15 cellular contexts compared by ENCODE assay signal in the genomic region with DNA sequence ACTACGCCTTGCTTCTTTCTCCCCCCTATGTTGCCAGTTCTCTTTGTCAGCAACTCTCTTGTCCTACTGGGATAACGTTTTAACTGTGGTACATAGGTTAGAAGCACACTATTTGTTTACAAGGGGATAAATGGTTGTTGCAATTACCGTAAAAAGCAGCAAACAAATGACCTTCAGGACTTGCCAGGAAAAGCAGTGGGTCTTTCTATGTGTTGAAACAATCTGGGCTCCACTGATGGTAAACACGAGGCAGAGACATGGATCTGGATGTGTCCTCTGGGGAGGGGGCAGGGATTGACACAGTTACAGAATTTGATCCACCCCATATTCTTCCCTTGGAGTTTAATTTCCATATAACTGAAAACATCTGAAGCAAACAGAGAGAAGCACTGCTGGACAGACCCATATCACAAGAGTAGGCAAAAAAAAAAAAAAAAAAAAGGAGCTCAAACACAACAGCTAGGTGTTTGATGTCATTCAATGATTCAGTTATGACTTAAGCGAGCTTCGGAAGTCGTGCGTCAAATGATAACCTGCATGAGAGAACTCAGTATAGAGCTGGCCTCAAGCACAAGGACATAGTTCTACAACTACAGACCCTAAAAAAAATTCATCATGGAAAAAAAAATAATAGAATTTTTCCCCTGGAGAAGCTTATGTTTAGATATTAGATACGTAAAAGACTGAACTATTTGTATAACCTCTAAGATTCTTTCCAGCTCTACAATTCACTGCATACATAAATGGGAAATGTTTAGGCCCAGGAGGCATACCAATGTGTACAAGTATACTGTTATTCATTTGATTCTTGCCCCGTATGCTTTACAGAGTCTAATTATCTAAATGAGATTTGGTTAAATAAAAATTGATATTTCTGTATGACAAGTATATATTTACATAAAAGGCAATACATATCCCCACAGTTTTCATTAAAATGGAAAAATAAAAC.
DNase-seq lines count a peak whose midpoint lies in the region; ATAC-seq and TF ChIP-seq lines count a peak whose summit lies in the region.
"Had no signal": no experiment of that assay in that cellular context is flagged by ENCODE, and none has a peak within 500 bp of the region (broad histone marks: within the 10 kb centered on the region; RNA-seq: fewer than 3 reads in every experiment).

No MANE protein-coding gene starts in this region.

- ATAC-seq in DND-41 (ENCODE audit: insufficient read depth, low read depth) (no peak), left cardiac atrium (no peak), Right ventricle myocardium superior (ENCODE audit: poor library complexity) (no peak)

- TF ChIP-seq CTCF in DND-41 (IDR thresholded peaks at IDR 0.05; ENCODE audit: borderline replicate concordance, extremely low read depth, low read length, poor library complexity, severe bottlenecking), result no peak
- TF ChIP-seq CTCF in SK-N-SH (IDR thresholded peaks at IDR 0.05), result no peak
- no peak for TF ChIP-seq CTCF in hepatocyte (IDR thresholded peaks at IDR 0.05; ENCODE audit: poor library complexity)
- TF ChIP-seq CTCF in parathyroid adenoma (IDR thresholded peaks at IDR 0.05), result no peak
- no peak for TF ChIP-seq CTCF in right atrium auricular region (IDR thresholded peaks at IDR 0.05)

- H2AFZ ChIP-seq in DND-41 (ENCODE audit: low read depth, low read length), result 0 out of 2 replicates have a peak overlapping the region, but pooled peaks have one; percentile 10
- 0 out of 2 replicates have a peak overlapping the region, but pooled peaks have one; percentile 37 for H2AFZ ChIP-seq in SK-N-SH (ENCODE audit: low read depth)
- no peak overlapping the region for H2AFZ ChIP-seq in hepatocyte
- peak overlapping the region; percentile 59 for H2AFZ ChIP-seq in parathyroid adenoma

- H3K27ac ChIP-seq in DND-41 (ENCODE audit: low read length) (no peak overlapping the region), SK-N-SH (ENCODE audit: low read depth in 2 of 2, low read length in 1 of 2) (peak overlapping the region in 1 of 2 experiments; percentile 51; a peak in 1 of 4 replicates), hepatocyte (peak overlapping the region; percentile 57), parathyroid adenoma (peak overlapping the region; percentile 70), right atrium auricular region (no peak overlapping the region)
- H3K27ac ChIP-seq: HL-60 had no signal

- no peak for TF ChIP-seq RAD21 in SK-N-SH (IDR thresholded peaks at IDR 0.05; ENCODE audit: low read length)

- CTCF ChIA-PET in SK-N-SH (lab: Yijun Ruan, JAX), result interaction anchor here (0.6 to 5.9 kb wide), 37 partner anchors 9 to 898 kb away, joined by 3 to 48 read pairs (median 5); no protein-coding TSS in a partner anchor

- DNase-seq in DND-41 (no peak), SK-N-SH (peak; percentile 15), hepatocyte (ENCODE audit: low spot score) (no peak), left cardiac atrium (no peak), Right ventricle myocardium superior (no peak), right atrium auricular region (ENCODE audit: low spot score) (no peak)
- no peak for DNase-seq in activated naive CD4-positive, alpha-beta T cell treated with Interleukin-2 at 50 U/mL for 16 hours
- DNase-seq: activated B cell treated with CpG ODN at 0.5 μM for 24 hours, NCI-H2081 treated with DMSO at 0.1 percent for 48 hours had no signal

- 78% methylated on average over 10 of the region's 10 CpGs for WGBS in SK-N-SH (ENCODE audit: low lambda C conversion rate)
- 47% methylated on average over 10 of the region's 10 CpGs for WGBS in hepatocyte (ENCODE audit: low lambda C conversion rate, missing lambda C conversion rate)

- no peaks in the 10 kb centered on the region for H3K27me3 ChIP-seq in DND-41 (ENCODE audit: insufficient read depth, low read length, poor library complexity)
- no peaks in the 10 kb centered on the region for H3K27me3 ChIP-seq in SK-N-SH (ENCODE audit: insufficient read depth)
- no peaks in the 10 kb centered on the region for H3K27me3 ChIP-seq in hepatocyte
- H3K27me3 ChIP-seq in parathyroid adenoma (ENCODE audit: control insufficient read depth, insufficient read depth, low read length), result no peaks in the 10 kb centered on the region
- H3K27me3 ChIP-seq in right atrium auricular region, result no peaks in the 10 kb centered on the region
- H3K27me3 ChIP-seq: dorsolateral prefrontal cortex, tibial nerve had no signal

- TF ChIP-seq EP300 in SK-N-SH (IDR thresholded peaks at IDR 0.05; ENCODE audit: borderline replicate concordance in 1 of 2, low read depth in 1 of 2, low read length in 1 of 2), result no peak

- intact Hi-C loops in left cardiac atrium (cut with DNase I) (loop anchor here in 1 of 2 donors (5.0 to 10.0 kb wide), 2 partner anchors 113 to 665 kb away; no protein-coding TSS in a partner anchor), Right ventricle myocardium superior (cut with DNase I) (loop anchor here (5.0 kb wide), 2 partner anchors 180 to 650 kb away; no protein-coding TSS in a partner anchor)

- H4K20me1 ChIP-seq in DND-41 (ENCODE audit: insufficient read depth, low read length) (no peaks in the 10 kb centered on the region), SK-N-SH (ENCODE audit: insufficient read depth) (no peaks in the 10 kb centered on the region), hepatocyte (ENCODE audit: insufficient read depth, poor library complexity, severe bottlenecking) (no peaks in the 10 kb centered on the region)

- H3K9me2 ChIP-seq in SK-N-SH, result no peaks in the 10 kb centered on the region
- H3K9me2 ChIP-seq in hepatocyte (replicated peaks; ENCODE audit: insufficient read depth), result no peaks in the 10 kb centered on the region

- peaks cover 10% of the 10 kb centered on the region for H3F3A ChIP-seq in SK-N-SH (replicated peaks; ENCODE audit: insufficient read depth)

- no peaks in the 10 kb centered on the region for H3K79me2 ChIP-seq in DND-41 (ENCODE audit: insufficient read depth, low read length)
- no peaks in the 10 kb centered on the region for H3K79me2 ChIP-seq in SK-N-SH (ENCODE audit: insufficient read depth)
- H3K79me2 ChIP-seq in hepatocyte, result no peaks in the 10 kb centered on the region
- H3K79me2 ChIP-seq in parathyroid adenoma, result no peaks in the 10 kb centered on the region

- H3K4me2 ChIP-seq in DND-41 (ENCODE audit: insufficient read depth, low read length), result no peak overlapping the region
- H3K4me2 ChIP-seq in SK-N-SH, result no peak overlapping the region
- H3K4me2 ChIP-seq in hepatocyte, result peak overlapping the region; percentile 53
- peak overlapping the region; percentile 34 for H3K4me2 ChIP-seq in parathyroid adenoma (ENCODE audit: low read length)
- H3K4me2 ChIP-seq: GM23338 had no signal

- POLR2A ChIA-PET in SK-N-SH (lab: Yijun Ruan, JAX), result interaction anchor here (0.9 kb wide), 1 partner anchor 652 kb away, joined by 3 read pairs; no protein-coding TSS in a partner anchor

- no peak overlapping the region for H3K4me3 ChIP-seq in DND-41 (ENCODE audit: low read depth in 1 of 2, low read length in 2 of 2)
- no peak overlapping the region for H3K4me3 ChIP-seq in SK-N-SH (ENCODE audit: low read depth in 2 of 2, low read length in 1 of 2)
- H3K4me3 ChIP-seq in hepatocyte, result no peak overlapping the region
- H3K4me3 ChIP-seq in parathyroid adenoma (ENCODE audit: low read depth, low read length), result peak overlapping the region; percentile 12
- H3K4me3 ChIP-seq in right atrium auricular region, result no peak overlapping the region
- H3K4me3 ChIP-seq: GM23338, lung, tibial nerve had no signal

- H3K4me1 ChIP-seq in DND-41 (ENCODE audit: insufficient read depth, low read length) (no peaks in the 10 kb centered on the region), SK-N-SH (ENCODE audit: control insufficient read depth in 1 of 2, insufficient read depth in 2 of 2, low read depth in 1 of 2, low read length in 1 of 2) (peaks cover 0 to 5% of the 10 kb centered on the region in 2 experiments; a peak in 3 of 4 replicates), hepatocyte (ENCODE audit: insufficient read depth) (peaks cover 23% of the 10 kb centered on the region), parathyroid adenoma (peaks cover 41% of the 10 kb centered on the region), right atrium auricular region (no peaks in the 10 kb centered on the region)

- H3K9me3 ChIP-seq in DND-41 (ENCODE audit: insufficient read depth, low read length, severe bottlenecking) (no peaks in the 10 kb centered on the region), SK-N-SH (no peaks in the 10 kb centered on the region), hepatocyte (ENCODE audit: low read depth) (no peaks in the 10 kb centered on the region), parathyroid adenoma (ENCODE audit: control insufficient read depth, low read length) (no peaks in the 10 kb centered on the region), right atrium auricular region (no peaks in the 10 kb centered on the region)
- H3K9me3 ChIP-seq: tibial nerve had no signal

- H3K36me3 ChIP-seq in DND-41 (ENCODE audit: insufficient read depth, low read length), result no peaks in the 10 kb centered on the region
- H3K36me3 ChIP-seq in SK-N-SH (replicated peaks in 1 of 2; ENCODE audit: control insufficient read depth in 1 of 2, insufficient read depth in 2 of 2, low read length in 1 of 2), result no peaks in the 10 kb centered on the region
- no peaks in the 10 kb centered on the region for H3K36me3 ChIP-seq in hepatocyte (replicated peaks; ENCODE audit: insufficient read depth, low read depth)
- no peaks in the 10 kb centered on the region for H3K36me3 ChIP-seq in parathyroid adenoma (ENCODE audit: control insufficient read depth, insufficient read depth, low read length)
- no peaks in the 10 kb centered on the region for H3K36me3 ChIP-seq in right atrium auricular region
- H3K36me3 ChIP-seq: tibial nerve had no signal

- no peak overlapping the region for H3K9ac ChIP-seq in DND-41 (ENCODE audit: low read depth, low read length)
- no peak overlapping the region for H3K9ac ChIP-seq in SK-N-SH
- no peak overlapping the region for H3K9ac ChIP-seq in parathyroid adenoma

TF ChIP-seq in SK-N-SH, 30 proteins besides CTCF, POLR2A, EP300 and RAD21 (continues in another document):
- TF ChIP-seq MXI1 (IDR thresholded peaks at IDR 0.05; ENCODE audit: low read depth, low read length), result no peak

Comparison
In these comparisons a context has a peak if more than half of its experiments do, and no peak if none do; other contexts are left out.
1. H3K27ac ChIP-seq: peak in hepatocyte (single experiment) and parathyroid adenoma (single experiment); none in DND-41 (single experiment) and right atrium auricular region (0 of 2).
2. H3K4me2 ChIP-seq: peak in hepatocyte (single experiment) and parathyroid adenoma (single experiment); none in DND-41 (single experiment) and SK-N-SH (single experiment).